ENCODE assay signal across 8 cellular contexts in genomic region chr10:27242951-27243551, GRCh38. TPM values are rescaled to one million over a fixed set of nuclear protein-coding genes. Genes with fewer than 3 reads are reported as not detected.
DNase-seq lines count a peak whose midpoint lies in the region; ATAC-seq and TF ChIP-seq lines count a peak whose summit lies in the region.

No MANE protein-coding gene starts in this region.

- TF ChIP-seq CTCF in GM20000 (IDR thresholded peaks at IDR 0.05; ENCODE audit: extremely low read depth, missing control alignments) (no peak), omental fat pad (IDR thresholded peaks at IDR 0.05) (no peak), upper lobe of right lung (IDR thresholded peaks at IDR 0.05) (no peak)

- peaks cover 3% of the 10 kb centered on the region for H3K36me3 Mint-ChIP-seq in activated naive CD8-positive, alpha-beta T cell

- H3K4me3 ChIP-seq in upper lobe of right lung = peak overlapping the region; percentile 83

- peaks cover 33% of the 10 kb centered on the region for H3K4me1 Mint-ChIP-seq in activated naive CD8-positive, alpha-beta T cell (ENCODE audit: low read depth)

- H3K27ac Mint-ChIP-seq in activated naive CD8-positive, alpha-beta T cell = peak overlapping the region; percentile 98

- peak overlapping the region; percentile 98 for H3K4me3 Mint-ChIP-seq in activated naive CD8-positive, alpha-beta T cell

- H3K9me3 ChIP-seq in upper lobe of right lung = no peaks in the 10 kb centered on the region

- in situ Hi-C loops in Caki2 (cut with HindIII; ENCODE audit: low pct_unique_long_range_greater_than_20kb, low sequenced_read_pairs) = no loop called here

- intact Hi-C loops in head of caudate nucleus (cut with DNase I) = loop anchor here (5.0 kb wide), 1 partner anchor 259 kb away; the partner anchor contains the start of gene RAB18
- intact Hi-C loops in upper lobe of right lung (cut with DNase I) = no loop called here

- H3K9me3 Mint-ChIP-seq in activated naive CD8-positive, alpha-beta T cell (ENCODE audit: low read depth) = no peaks in the 10 kb centered on the region

- H3K27me3 Mint-ChIP-seq in activated naive CD8-positive, alpha-beta T cell = no peaks in the 10 kb centered on the region

- no peak for TF ChIP-seq RAD21 in Ishikawa (IDR thresholded peaks at IDR 0.05; ENCODE audit: low read depth)

- no peak for TF ChIP-seq EP300 in Ishikawa (IDR thresholded peaks at IDR 0.05; ENCODE audit: borderline replicate concordance)

- H3K27me3 ChIP-seq in upper lobe of right lung = no peaks in the 10 kb centered on the region

- peak overlapping the region; percentile 97 for H3K27ac ChIP-seq in upper lobe of right lung

- ATAC-seq in omental fat pad (ENCODE audit: low FRiP score) = peak; percentile 47
- ATAC-seq in upper lobe of right lung = peak; percentile 70

- peaks cover 11% of the 10 kb centered on the region for H3K4me1 ChIP-seq in upper lobe of right lung

- H3K36me3 ChIP-seq in upper lobe of right lung = no peaks in the 10 kb centered on the region

- DNase-seq in Caki2 (ENCODE audit: low read depth) (peak; percentile 89), GM20000 (ENCODE audit: low spot score) (peak; percentile 73), SIG-M5 treated with dmso at 0.1 percent for 504 hours (lab: John Stamatoyannopoulos, UW; ENCODE audit: unreplicated experiment) (peak; percentile 87), head of caudate nucleus (peak in 39 of 42 donors; percentile 31 to 85 (median 64)), omental fat pad (ENCODE audit: low spot score) (no peak), upper lobe of right lung (no peak)

TF ChIP-seq in Ishikawa, 13 proteins besides CTCF, POLR2A, EP300 and RAD21:
- TF ChIP-seq ZBTB7A (IDR thresholded peaks at IDR 0.05; ENCODE audit: low read depth) (no peak), EGR1 (IDR thresholded peaks at IDR 0.05) (no peak), NFIC (IDR thresholded peaks at IDR 0.05) (no peak), MAX (IDR thresholded peaks at IDR 0.05) (peak; percentile 76), REST (IDR thresholded peaks at IDR 0.05; ENCODE audit: low read depth) (no peak), CEBPB (IDR thresholded peaks at IDR 0.05) (no peak), USF1 (IDR thresholded peaks at IDR 0.05) (no peak), TEAD4 (IDR thresholded peaks at IDR 0.05) (peak; percentile 37; the same call in 1 of the 2 replicates), YY1 (IDR thresholded peaks at IDR 0.05; ENCODE audit: low read depth) (no peak), CREB1 (IDR thresholded peaks at IDR 0.05; ENCODE audit: low read depth) (peak; percentile 54; the same call in 1 of the 2 replicates), TCF12 (IDR thresholded peaks at IDR 0.05; ENCODE audit: low read depth) (0 out of 2 replicates have a peak, but pooled peaks have one; percentile 10), TAF1 (IDR thresholded peaks at IDR 0.05; ENCODE audit: low read depth) (peak; percentile 43; the same call in 1 of the 2 replicates), FOXM1 (IDR thresholded peaks at IDR 0.05; ENCODE audit: borderline replicate concordance, low read depth) (no peak)

RNA-seq across cellular contexts. Expression of gene ACBD5, which starts 2.5 kb away (rescaled TPM):
- 47.1 and 52.6 TPM in 2 replicates for total RNA-seq in Caki2 (2014; rRNA removed; shearing (Covaris generic); ENCODE audit: low replicate concordance)
- 10 to 100 TPM; 13.0 to 24.6 (median 19.2) TPM for total RNA-seq in omental fat pad
- 27.4 TPM for total RNA-seq in upper lobe of right lung

Comparison
In these comparisons a context has a peak if more than half of its experiments do, and no peak if none do; other contexts are left out.
1. DNase-seq: peak in Caki2 (single experiment), GM20000 (single experiment), SIG-M5 treated with dmso at 0.1 percent for 504 hours (single experiment) and head of caudate nucleus (39 of 42); none in omental fat pad (single experiment) and upper lobe of right lung (single experiment).